11 cellular contexts compared by ENCODE assay signal in genomic region chr1:226717256-226717909, GRCh38.
DNase-seq lines count a peak whose midpoint lies in the region; ATAC-seq and TF ChIP-seq lines count a peak whose summit lies in the region.
"Had no signal": no experiment of that assay in that cellular context is flagged by ENCODE, and none has a peak within 500 bp of the region (broad histone marks: within the 10 kb centered on the region; RNA-seq: fewer than 3 reads in every experiment).

No MANE protein-coding gene starts in this region.

- H3K36me3 ChIP-seq in muscle layer of colon (ENCODE audit: insufficient read depth, low read length): peaks cover 10% of the 10 kb centered on the region
- H3K36me3 ChIP-seq: pancreas had no signal

- H3K4me3 ChIP-seq in NB4 (ENCODE audit: low read depth, low read length) (no peak overlapping the region), muscle layer of colon (ENCODE audit: low read depth in 1 of 2, low read length in 2 of 2) (no peak overlapping the region)
- H3K4me3 ChIP-seq: pancreas had no signal

- H3K4me3 Mint-ChIP-seq in activated naive CD4-positive, alpha-beta T cell treated with anti-CD3 and anti-CD28 coated beads, Interleukin-2, amount 50 U/mL, for 24 hours: peak overlapping the region; percentile 57

- no peaks in the 10 kb centered on the region for H3K27me3 Mint-ChIP-seq in activated naive CD4-positive, alpha-beta T cell treated with anti-CD3 and anti-CD28 coated beads, Interleukin-2, amount 50 U/mL, for 24 hours

- no peak for TF ChIP-seq POLR2A in NB4 (IDR thresholded peaks at IDR 0.05; ENCODE audit: extremely low read depth, insufficient read length)

- no peaks in the 10 kb centered on the region for H3K9me3 Mint-ChIP-seq in activated naive CD4-positive, alpha-beta T cell treated with anti-CD3 and anti-CD28 coated beads, Interleukin-2, amount 50 U/mL, for 24 hours

- peaks cover 48% of the 10 kb centered on the region for H3K4me1 ChIP-seq in muscle layer of colon (ENCODE audit: insufficient read depth, low read length)
- H3K4me1 ChIP-seq: pancreas had no signal

- H3K27me3 ChIP-seq in muscle layer of colon (ENCODE audit: control insufficient read depth in 1 of 2, insufficient read depth in 2 of 2, low read length in 2 of 2): no peaks in the 10 kb centered on the region
- H3K27me3 ChIP-seq: pancreas had no signal

- H3K9ac ChIP-seq in muscle layer of colon (ENCODE audit: low read length): no peak overlapping the region

- DNase-seq in CD1c-positive myeloid dendritic cell (ENCODE audit: extremely low spot score) (peak; percentile 74), NB4 (ENCODE audit: low read depth) (peak; percentile 91), OCI-M2 (lab: John Stamatoyannopoulos, UW; ENCODE audit: unreplicated experiment) (no peak)
- DNase-seq: NCI-H146, pancreas had no signal

- H3K4me1 Mint-ChIP-seq in activated naive CD4-positive, alpha-beta T cell treated with anti-CD3 and anti-CD28 coated beads, Interleukin-2, amount 50 U/mL, for 24 hours: peaks cover 91% of the 10 kb centered on the region

- peak overlapping the region; percentile 84 for H3K27ac Mint-ChIP-seq in activated naive CD4-positive, alpha-beta T cell treated with anti-CD3 and anti-CD28 coated beads, Interleukin-2, amount 50 U/mL, for 24 hours

- no peaks in the 10 kb centered on the region for H3K9me3 ChIP-seq in muscle layer of colon (ENCODE audit: low read length)
- H3K9me3 ChIP-seq: pancreas had no signal

- no peak for ATAC-seq in GM21529 (IDR thresholded peaks at IDR 0.05; ENCODE audit: unreplicated experiment)
- no peak for ATAC-seq in SK-N-SH treated with all-trans-retinoic acid at 6 μM for 48 hours
- no peak for ATAC-seq in GM18870 (IDR thresholded peaks at IDR 0.05; ENCODE audit: unreplicated experiment)

- H3K36me3 Mint-ChIP-seq in activated naive CD4-positive, alpha-beta T cell treated with anti-CD3 and anti-CD28 coated beads, Interleukin-2, amount 50 U/mL, for 24 hours: peaks cover 17% of the 10 kb centered on the region

- peak overlapping the region; percentile 35 for H3K27ac ChIP-seq in muscle layer of colon (ENCODE audit: low read depth, low read length)
- H3K27ac ChIP-seq: pancreas, VCaP had no signal

- TF ChIP-seq CTCF in NB4 (IDR thresholded peaks at IDR 0.05; ENCODE audit: low read depth, low read length): no peak

TF ChIP-seq in SK-N-SH treated with all-trans-retinoic acid at 6 μM for 48 hours, 23 proteins besides CTCF, POLR2A, EP300 and RAD21:
- TF ChIP-seq ZNF8 (CRISPR knock-in tag; IDR thresholded peaks at IDR 0.05): no peak
- TF ChIP-seq ISL1 (CRISPR knock-in tag; IDR thresholded peaks at IDR 0.05): no peak
- no peak for TF ChIP-seq ARNTL (CRISPR knock-in tag; IDR thresholded peaks at IDR 0.05; ENCODE audit: borderline replicate concordance, low read depth)
- no peak for TF ChIP-seq ZC3H10 (CRISPR knock-in tag; IDR thresholded peaks at IDR 0.05)
- TF ChIP-seq ZFP30 (CRISPR knock-in tag; IDR thresholded peaks at IDR 0.05): no peak
- TF ChIP-seq OSR1 (CRISPR knock-in tag; IDR thresholded peaks at IDR 0.05): no peak
- TF ChIP-seq CSDC2 (CRISPR knock-in tag; IDR thresholded peaks at IDR 0.05): no peak
- no peak for TF ChIP-seq SNAI2 (CRISPR knock-in tag; IDR thresholded peaks at IDR 0.05)
- TF ChIP-seq BACH2 (CRISPR knock-in tag; IDR thresholded peaks at IDR 0.05; ENCODE audit: borderline replicate concordance): no peak
- TF ChIP-seq PPARA (CRISPR knock-in tag; IDR thresholded peaks at IDR 0.05; ENCODE audit: borderline replicate concordance): no peak
- TF ChIP-seq GLIS3 (CRISPR knock-in tag; IDR thresholded peaks at IDR 0.05): no peak
- no peak for TF ChIP-seq ZFP3 (CRISPR knock-in tag; IDR thresholded peaks at IDR 0.05)
- TF ChIP-seq, protein P1, sequence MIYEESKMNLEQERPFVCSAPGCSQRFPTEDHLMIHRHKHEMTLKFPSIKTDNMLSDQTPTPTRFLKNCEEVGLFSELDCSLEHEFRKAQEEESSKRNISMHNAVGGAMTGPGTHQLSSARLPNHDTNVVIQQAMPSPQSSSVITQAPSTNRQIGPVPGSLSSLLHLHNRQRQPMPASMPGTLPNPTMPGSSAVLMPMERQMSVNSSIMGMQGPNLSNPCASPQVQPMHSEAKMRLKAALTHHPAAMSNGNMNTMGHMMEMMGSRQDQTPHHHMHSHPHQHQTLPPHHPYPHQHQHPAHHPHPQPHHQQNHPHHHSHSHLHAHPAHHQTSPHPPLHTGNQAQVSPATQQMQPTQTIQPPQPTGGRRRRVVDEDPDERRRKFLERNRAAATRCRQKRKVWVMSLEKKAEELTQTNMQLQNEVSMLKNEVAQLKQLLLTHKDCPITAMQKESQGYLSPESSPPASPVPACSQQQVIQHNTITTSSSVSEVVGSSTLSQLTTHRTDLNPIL (CRISPR knock-in tag; IDR thresholded peaks at IDR 0.05; ENCODE audit: low read depth): no peak
- TF ChIP-seq, protein P2, sequence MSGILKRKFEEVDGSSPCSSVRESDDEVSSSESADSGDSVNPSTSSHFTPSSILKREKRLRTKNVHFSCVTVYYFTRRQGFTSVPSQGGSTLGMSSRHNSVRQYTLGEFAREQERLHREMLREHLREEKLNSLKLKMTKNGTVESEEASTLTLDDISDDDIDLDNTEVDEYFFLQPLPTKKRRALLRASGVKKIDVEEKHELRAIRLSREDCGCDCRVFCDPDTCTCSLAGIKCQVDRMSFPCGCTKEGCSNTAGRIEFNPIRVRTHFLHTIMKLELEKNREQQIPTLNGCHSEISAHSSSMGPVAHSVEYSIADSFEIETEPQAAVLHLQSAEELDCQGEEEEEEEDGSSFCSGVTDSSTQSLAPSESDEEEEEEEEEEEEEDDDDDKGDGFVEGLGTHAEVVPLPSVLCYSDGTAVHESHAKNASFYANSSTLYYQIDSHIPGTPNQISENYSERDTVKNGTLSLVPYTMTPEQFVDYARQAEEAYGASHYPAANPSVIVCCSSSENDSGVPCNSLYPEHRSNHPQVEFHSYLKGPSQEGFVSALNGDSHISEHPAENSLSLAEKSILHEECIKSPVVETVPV (CRISPR knock-in tag; IDR thresholded peaks at IDR 0.05): no peak
- TF ChIP-seq RARB (CRISPR knock-in tag; IDR thresholded peaks at IDR 0.05): no peak
- TF ChIP-seq, protein P3, sequence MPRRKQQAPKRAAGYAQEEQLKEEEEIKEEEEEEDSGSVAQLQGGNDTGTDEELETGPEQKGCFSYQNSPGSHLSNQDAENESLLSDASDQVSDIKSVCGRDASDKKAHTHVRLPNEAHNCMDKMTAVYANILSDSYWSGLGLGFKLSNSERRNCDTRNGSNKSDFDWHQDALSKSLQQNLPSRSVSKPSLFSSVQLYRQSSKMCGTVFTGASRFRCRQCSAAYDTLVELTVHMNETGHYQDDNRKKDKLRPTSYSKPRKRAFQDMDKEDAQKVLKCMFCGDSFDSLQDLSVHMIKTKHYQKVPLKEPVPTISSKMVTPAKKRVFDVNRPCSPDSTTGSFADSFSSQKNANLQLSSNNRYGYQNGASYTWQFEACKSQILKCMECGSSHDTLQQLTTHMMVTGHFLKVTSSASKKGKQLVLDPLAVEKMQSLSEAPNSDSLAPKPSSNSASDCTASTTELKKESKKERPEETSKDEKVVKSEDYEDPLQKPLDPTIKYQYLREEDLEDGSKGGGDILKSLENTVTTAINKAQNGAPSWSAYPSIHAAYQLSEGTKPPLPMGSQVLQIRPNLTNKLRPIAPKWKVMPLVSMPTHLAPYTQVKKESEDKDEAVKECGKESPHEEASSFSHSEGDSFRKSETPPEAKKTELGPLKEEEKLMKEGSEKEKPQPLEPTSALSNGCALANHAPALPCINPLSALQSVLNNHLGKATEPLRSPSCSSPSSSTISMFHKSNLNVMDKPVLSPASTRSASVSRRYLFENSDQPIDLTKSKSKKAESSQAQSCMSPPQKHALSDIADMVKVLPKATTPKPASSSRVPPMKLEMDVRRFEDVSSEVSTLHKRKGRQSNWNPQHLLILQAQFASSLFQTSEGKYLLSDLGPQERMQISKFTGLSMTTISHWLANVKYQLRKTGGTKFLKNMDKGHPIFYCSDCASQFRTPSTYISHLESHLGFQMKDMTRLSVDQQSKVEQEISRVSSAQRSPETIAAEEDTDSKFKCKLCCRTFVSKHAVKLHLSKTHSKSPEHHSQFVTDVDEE (CRISPR knock-in tag; IDR thresholded peaks at IDR 0.05): no peak
- no peak for TF ChIP-seq TOX (CRISPR knock-in tag; IDR thresholded peaks at IDR 0.05; ENCODE audit: borderline replicate concordance)
- TF ChIP-seq ZNF70 (CRISPR knock-in tag; IDR thresholded peaks at IDR 0.05): no peak
- TF ChIP-seq, protein P4, sequence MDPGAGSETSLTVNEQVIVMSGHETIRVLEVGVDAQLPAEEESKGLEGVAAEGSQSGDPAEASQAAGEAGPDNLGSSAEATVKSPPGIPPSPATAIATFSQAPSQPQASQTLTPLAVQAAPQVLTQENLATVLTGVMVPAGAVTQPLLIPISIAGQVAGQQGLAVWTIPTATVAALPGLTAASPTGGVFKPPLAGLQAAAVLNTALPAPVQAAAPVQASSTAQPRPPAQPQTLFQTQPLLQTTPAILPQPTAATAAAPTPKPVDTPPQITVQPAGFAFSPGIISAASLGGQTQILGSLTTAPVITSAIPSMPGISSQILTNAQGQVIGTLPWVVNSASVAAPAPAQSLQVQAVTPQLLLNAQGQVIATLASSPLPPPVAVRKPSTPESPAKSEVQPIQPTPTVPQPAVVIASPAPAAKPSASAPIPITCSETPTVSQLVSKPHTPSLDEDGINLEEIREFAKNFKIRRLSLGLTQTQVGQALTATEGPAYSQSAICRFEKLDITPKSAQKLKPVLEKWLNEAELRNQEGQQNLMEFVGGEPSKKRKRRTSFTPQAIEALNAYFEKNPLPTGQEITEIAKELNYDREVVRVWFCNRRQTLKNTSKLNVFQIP (CRISPR knock-in tag; IDR thresholded peaks at IDR 0.05; ENCODE audit: borderline replicate concordance, low read depth): no peak
- no peak for TF ChIP-seq ESRRG (CRISPR knock-in tag; IDR thresholded peaks at IDR 0.05)
